ENCODE assay signal across 8 cellular contexts in genomic region chr5:34008721-34009120, GRCh38. TPM values are rescaled to one million over a fixed set of nuclear protein-coding genes. Genes with fewer than 3 reads are reported as not detected.
A peak's percentile ranks its signal among the peaks of the same experiment; 100 is the strongest.
DNase-seq lines count a peak whose midpoint lies in the region; ATAC-seq and TF ChIP-seq lines count a peak whose summit lies in the region.

No MANE protein-coding gene starts in this region.

- peak overlapping the region; percentile 91 for H3K4me3 Mint-ChIP-seq in activated naive CD4-positive, alpha-beta T cell treated with anti-CD3 and anti-CD28 coated beads, Interleukin-2, amount 50 U/mL, for 24 hours
- H3K4me3 Mint-ChIP-seq in activated CD8-positive, alpha-beta T cell treated with anti-CD3 and anti-CD28 coated beads for 36 hours = peak overlapping the region; percentile 86
- peak overlapping the region; percentile 91 to 98 (median 95) for H3K4me3 Mint-ChIP-seq in immature natural killer cell

- peak overlapping the region; percentile 93 for H3K27ac ChIP-seq in suprapubic skin

- H3K27me3 ChIP-seq in suprapubic skin = no peaks in the 10 kb centered on the region

- H3K9me3 ChIP-seq in suprapubic skin = no peaks in the 10 kb centered on the region

- peaks cover 2% of the 10 kb centered on the region for H3K36me3 ChIP-seq in suprapubic skin

- CTCF ChIA-PET in activated CD8-positive, alpha-beta T cell treated with anti-CD3 and anti-CD28 coated beads for 36 hours (lab: Charles Lee) = interaction anchor here (1.2 to 2.1 kb wide), 3 partner anchors 11 to 14 kb away, joined by 4 to 7 read pairs (median 5); no protein-coding TSS in a partner anchor

- no peak for TF ChIP-seq POLR2A in suprapubic skin (IDR thresholded peaks at IDR 0.05)

- peaks cover 2% of the 10 kb centered on the region for H3K36me3 Mint-ChIP-seq in activated naive CD4-positive, alpha-beta T cell treated with anti-CD3 and anti-CD28 coated beads, Interleukin-2, amount 50 U/mL, for 24 hours
- peaks cover 4% of the 10 kb centered on the region for H3K36me3 Mint-ChIP-seq in activated CD8-positive, alpha-beta T cell treated with anti-CD3 and anti-CD28 coated beads for 36 hours (ENCODE audit: low read depth)
- peaks cover 3 to 20% (median 11%) of the 10 kb centered on the region in 3 donors for H3K36me3 Mint-ChIP-seq in immature natural killer cell

- 10% methylated on average over 2 of the region's 2 CpGs for WGBS in suprapubic skin

- no peak for ATAC-seq in activated CD8-positive, alpha-beta T cell treated with anti-CD3 and anti-CD28 coated beads for 36 hours
- no peak for ATAC-seq in GM21619 (IDR thresholded peaks at IDR 0.05; ENCODE audit: unreplicated experiment)
- no peak for ATAC-seq in HG02938 (IDR thresholded peaks at IDR 0.05; ENCODE audit: unreplicated experiment)

- TF ChIP-seq EP300 in suprapubic skin (IDR thresholded peaks at IDR 0.05) = no peak

- DNase-seq in activated naive CD4-positive, alpha-beta T cell treated with anti-CD3 and anti-CD28 coated beads, Interleukin-2, amount 50 U/mL, for 16 hours = no peak
- no peak for DNase-seq in activated CD8-positive, alpha-beta T cell treated with anti-CD3 and anti-CD28 coated beads for 36 hours
- DNase-seq in immature natural killer cell = no peak
- DNase-seq in suprapubic skin (ENCODE audit: low spot score in 2 of 2) = no peak
- no peak for DNase-seq in hippocampal formation (lab: John Stamatoyannopoulos, UW)

- H3K9me3 Mint-ChIP-seq in activated naive CD4-positive, alpha-beta T cell treated with anti-CD3 and anti-CD28 coated beads, Interleukin-2, amount 50 U/mL, for 24 hours = no peaks in the 10 kb centered on the region
- H3K9me3 Mint-ChIP-seq in activated CD8-positive, alpha-beta T cell treated with anti-CD3 and anti-CD28 coated beads for 36 hours = no peaks in the 10 kb centered on the region
- H3K9me3 Mint-ChIP-seq in immature natural killer cell = no peaks in the 10 kb centered on the region

- peaks cover 25% of the 10 kb centered on the region for H3K4me1 ChIP-seq in suprapubic skin

- peak overlapping the region; percentile 92 for H3K27ac Mint-ChIP-seq in activated naive CD4-positive, alpha-beta T cell treated with anti-CD3 and anti-CD28 coated beads, Interleukin-2, amount 50 U/mL, for 24 hours
- H3K27ac Mint-ChIP-seq in activated CD8-positive, alpha-beta T cell treated with anti-CD3 and anti-CD28 coated beads for 36 hours = peak overlapping the region; percentile 92
- H3K27ac Mint-ChIP-seq in immature natural killer cell = peak overlapping the region; percentile 91 to 96 (median 95)

- peak overlapping the region; percentile 60 for H3K4me3 ChIP-seq in suprapubic skin

- H3K27me3 Mint-ChIP-seq in activated naive CD4-positive, alpha-beta T cell treated with anti-CD3 and anti-CD28 coated beads, Interleukin-2, amount 50 U/mL, for 24 hours = no peaks in the 10 kb centered on the region
- H3K27me3 Mint-ChIP-seq in activated CD8-positive, alpha-beta T cell treated with anti-CD3 and anti-CD28 coated beads for 36 hours = no peaks in the 10 kb centered on the region
- peaks cover 3 to 16% (median 7%) of the 10 kb centered on the region in 3 donors for H3K27me3 Mint-ChIP-seq in immature natural killer cell (ENCODE audit: low read depth in 3 of 3)

- POLR2A ChIA-PET in activated CD8-positive, alpha-beta T cell treated with anti-CD3 and anti-CD28 coated beads for 36 hours (lab: Charles Lee) = interaction anchor here (0.6 to 1.3 kb wide), 2 partner anchors 11 to 14 kb away, joined by 3 read pairs; no protein-coding TSS in a partner anchor

- no peak for TF ChIP-seq CTCF in activated CD8-positive, alpha-beta T cell treated with anti-CD3 and anti-CD28 coated beads for 36 hours (IDR thresholded peaks at IDR 0.05)
- no peak for TF ChIP-seq CTCF in suprapubic skin (IDR thresholded peaks at IDR 0.05)

- H3K4me1 Mint-ChIP-seq in activated naive CD4-positive, alpha-beta T cell treated with anti-CD3 and anti-CD28 coated beads, Interleukin-2, amount 50 U/mL, for 24 hours = peaks cover 28% of the 10 kb centered on the region
- H3K4me1 Mint-ChIP-seq in activated CD8-positive, alpha-beta T cell treated with anti-CD3 and anti-CD28 coated beads for 36 hours (ENCODE audit: low read depth) = peaks cover 27% of the 10 kb centered on the region
- H3K4me1 Mint-ChIP-seq in immature natural killer cell = peaks cover 29 to 33% of the 10 kb centered on the region in 2 donors

- intact Hi-C loops in activated CD8-positive, alpha-beta T cell treated with anti-CD3 and anti-CD28 coated beads for 36 hours (cut with micrococcal nuclease) = no loop called here

RNA-seq across cellular contexts. Expression of gene AMACR, which starts 0.9 kb away (rescaled TPM):
- total RNA-seq in activated CD8-positive, alpha-beta T cell treated with anti-CD3 and anti-CD28 coated beads for 36 hours = 1 to 10 TPM; 6.5 to 7.7 TPM
- 10 to 100 TPM in 2 of 3 donors, 1 to 10 TPM in 1; 5.9 to 12.6 (median 11.2) TPM for polyA plus RNA-seq in immature natural killer cell
- total RNA-seq in suprapubic skin = 10 to 100 TPM in 3 of 4 donors, 1 to 10 TPM in 1; 9.1 to 14.3 (median 11.5) TPM

RNA-seq across cellular contexts. Expression of gene SLC45A2, which starts 24.2 kb away (rescaled TPM):
- not detected for total RNA-seq in activated CD8-positive, alpha-beta T cell treated with anti-CD3 and anti-CD28 coated beads for 36 hours
- polyA plus RNA-seq in immature natural killer cell = not detected
- total RNA-seq in suprapubic skin = 1 to 10 TPM; 1.2 to 7.6 (median 1.9) TPM

RNA-seq across cellular contexts. Expression of gene C1QTNF3, which starts 34.3 kb away (rescaled TPM):
- total RNA-seq in activated CD8-positive, alpha-beta T cell treated with anti-CD3 and anti-CD28 coated beads for 36 hours = 1 to 10 TPM; 1.3 to 1.4 TPM
- under 1 TPM in 2 of 3 donors, not detected in 1; 0.27 to 0.82 TPM for polyA plus RNA-seq in immature natural killer cell
- total RNA-seq in suprapubic skin = 10 to 100 TPM in 2 of 4 donors, 1 to 10 TPM in 2; 5.9 to 30.1 (median 8.7) TPM
